1 cellular context compared by ENCODE assay signal in the genomic region with DNA sequence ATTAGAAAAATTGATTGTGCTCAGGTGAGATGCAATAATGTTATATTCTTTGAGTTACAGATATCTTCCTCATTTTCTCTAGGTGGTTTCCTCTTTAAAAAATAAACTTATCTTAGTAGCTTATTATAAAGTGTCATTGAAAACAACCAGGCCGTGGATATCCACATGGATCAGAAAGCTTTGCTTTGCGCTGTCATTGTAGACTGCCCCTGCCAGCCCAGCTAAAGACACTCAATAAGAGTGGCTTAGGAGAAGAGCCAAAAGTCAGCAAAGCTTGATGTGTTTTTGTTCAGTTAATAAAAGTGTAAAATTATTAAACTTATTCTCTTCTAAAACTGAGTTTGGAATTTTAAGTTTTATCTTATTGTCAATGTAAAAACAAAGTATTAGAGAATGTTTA.
TF ChIP-seq lines count a peak whose summit lies in the region.

No MANE protein-coding gene starts in this region.

TF ChIP-seq in GM12878, 131 proteins besides CTCF, POLR2A, EP300 and RAD21 (continued from another document):
- TF ChIP-seq, protein P1, sequence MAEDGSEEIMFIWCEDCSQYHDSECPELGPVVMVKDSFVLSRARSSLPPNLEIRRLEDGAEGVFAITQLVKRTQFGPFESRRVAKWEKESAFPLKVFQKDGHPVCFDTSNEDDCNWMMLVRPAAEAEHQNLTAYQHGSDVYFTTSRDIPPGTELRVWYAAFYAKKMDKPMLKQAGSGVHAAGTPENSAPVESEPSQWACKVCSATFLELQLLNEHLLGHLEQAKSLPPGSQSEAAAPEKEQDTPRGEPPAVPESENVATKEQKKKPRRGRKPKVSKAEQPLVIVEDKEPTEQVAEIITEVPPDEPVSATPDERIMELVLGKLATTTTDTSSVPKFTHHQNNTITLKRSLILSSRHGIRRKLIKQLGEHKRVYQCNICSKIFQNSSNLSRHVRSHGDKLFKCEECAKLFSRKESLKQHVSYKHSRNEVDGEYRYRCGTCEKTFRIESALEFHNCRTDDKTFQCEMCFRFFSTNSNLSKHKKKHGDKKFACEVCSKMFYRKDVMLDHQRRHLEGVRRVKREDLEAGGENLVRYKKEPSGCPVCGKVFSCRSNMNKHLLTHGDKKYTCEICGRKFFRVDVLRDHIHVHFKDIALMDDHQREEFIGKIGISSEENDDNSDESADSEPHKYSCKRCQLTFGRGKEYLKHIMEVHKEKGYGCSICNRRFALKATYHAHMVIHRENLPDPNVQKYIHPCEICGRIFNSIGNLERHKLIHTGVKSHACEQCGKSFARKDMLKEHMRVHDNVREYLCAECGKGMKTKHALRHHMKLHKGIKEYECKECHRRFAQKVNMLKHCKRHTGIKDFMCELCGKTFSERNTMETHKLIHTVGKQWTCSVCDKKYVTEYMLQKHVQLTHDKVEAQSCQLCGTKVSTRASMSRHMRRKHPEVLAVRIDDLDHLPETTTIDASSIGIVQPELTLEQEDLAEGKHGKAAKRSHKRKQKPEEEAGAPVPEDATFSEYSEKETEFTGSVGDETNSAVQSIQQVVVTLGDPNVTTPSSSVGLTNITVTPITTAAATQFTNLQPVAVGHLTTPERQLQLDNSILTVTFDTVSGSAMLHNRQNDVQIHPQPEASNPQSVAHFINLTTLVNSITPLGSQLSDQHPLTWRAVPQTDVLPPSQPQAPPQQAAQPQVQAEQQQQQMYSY (CRISPR knock-in tag; IDR thresholded peaks at IDR 0.05): no peak
- no peak for TF ChIP-seq CBX5 (IDR thresholded peaks at IDR 0.05; ENCODE audit: low read depth)
- no peak for TF ChIP-seq SUZ12 (IDR thresholded peaks at IDR 0.05; ENCODE audit: unreplicated experiment)
- TF ChIP-seq TCF3 (IDR thresholded peaks at IDR 0.05; ENCODE audit: borderline replicate concordance, insufficient read depth, low read depth, low read length): no peak
- TF ChIP-seq POLR2AphosphoS5 (IDR thresholded peaks at IDR 0.05; ENCODE audit: low read length): no peak
- TF ChIP-seq, protein P2, sequence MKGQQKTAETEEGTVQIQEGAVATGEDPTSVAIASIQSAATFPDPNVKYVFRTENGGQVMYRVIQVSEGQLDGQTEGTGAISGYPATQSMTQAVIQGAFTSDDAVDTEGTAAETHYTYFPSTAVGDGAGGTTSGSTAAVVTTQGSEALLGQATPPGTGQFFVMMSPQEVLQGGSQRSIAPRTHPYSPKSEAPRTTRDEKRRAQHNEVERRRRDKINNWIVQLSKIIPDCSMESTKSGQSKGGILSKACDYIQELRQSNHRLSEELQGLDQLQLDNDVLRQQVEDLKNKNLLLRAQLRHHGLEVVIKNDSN (IDR thresholded peaks at IDR 0.05; ENCODE audit: borderline replicate concordance, extremely low read length, insufficient read depth, low read depth, low read length): no peak
- no peak for TF ChIP-seq NR2F1 (conservative IDR thresholded peaks at IDR 0.05)
- TF ChIP-seq, protein P3, sequence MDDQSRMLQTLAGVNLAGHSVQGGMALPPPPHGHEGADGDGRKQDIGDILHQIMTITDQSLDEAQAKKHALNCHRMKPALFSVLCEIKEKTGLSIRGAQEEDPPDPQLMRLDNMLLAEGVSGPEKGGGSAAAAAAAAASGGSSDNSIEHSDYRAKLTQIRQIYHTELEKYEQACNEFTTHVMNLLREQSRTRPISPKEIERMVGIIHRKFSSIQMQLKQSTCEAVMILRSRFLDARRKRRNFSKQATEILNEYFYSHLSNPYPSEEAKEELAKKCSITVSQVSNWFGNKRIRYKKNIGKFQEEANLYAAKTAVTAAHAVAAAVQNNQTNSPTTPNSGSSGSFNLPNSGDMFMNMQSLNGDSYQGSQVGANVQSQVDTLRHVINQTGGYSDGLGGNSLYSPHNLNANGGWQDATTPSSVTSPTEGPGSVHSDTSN (IDR thresholded peaks at IDR 0.05; ENCODE audit: insufficient replicate concordance, low read depth, low read length): no peak
- no peak for TF ChIP-seq NFIC (IDR thresholded peaks at IDR 0.05; ENCODE audit: low read depth, low read length)
